In genomic region chr7:140342732-140343514, GRCh38 we compare ENCODE assay signal across 8 cellular contexts. TPM values are rescaled to one million over a fixed set of nuclear protein-coding genes. Genes with fewer than 3 reads are reported as not detected.
DNase-seq lines count a peak whose midpoint lies in the region; ATAC-seq and TF ChIP-seq lines count a peak whose summit lies in the region.

No MANE protein-coding gene starts in this region.

- ATAC-seq in PC-3 = peak; percentile 73
- no peak for ATAC-seq in HG03571 (IDR thresholded peaks at IDR 0.05; ENCODE audit: unreplicated experiment)

- no peak overlapping the region for H3K27ac ChIP-seq in PC-3 (ENCODE audit: low read length)

- no peak overlapping the region for H3K4me2 ChIP-seq in PC-3 (ENCODE audit: low read length)

- H3K9me3 ChIP-seq in PC-3 (ENCODE audit: low read length) = no peaks in the 10 kb centered on the region

- no peaks in the 10 kb centered on the region for H3K27me3 ChIP-seq in PC-3 (ENCODE audit: low read length)

- intact Hi-C loops in PC-3 (cut with micrococcal nuclease) = no loop called here

- POLR2A ChIA-PET in AG04449 (lab: Yijun Ruan, JAX) = interaction anchor here (0.6 kb wide), 1 partner anchor 12 kb away, joined by 3 read pairs; no protein-coding TSS in a partner anchor
- POLR2A ChIA-PET in PC-3 (lab: Charles Lee; ENCODE audit: unreplicated experiment) = no interaction called here

- peaks cover 10% of the 10 kb centered on the region for H3K4me1 Mint-ChIP-seq in neural crest cell

- H3K4me1 ChIP-seq in PC-3 (ENCODE audit: insufficient read depth, low read length) = no peaks in the 10 kb centered on the region

- no peaks in the 10 kb centered on the region for H3K27me3 Mint-ChIP-seq in neural crest cell (ENCODE audit: low read depth)

- H3K4me3 Mint-ChIP-seq in neural crest cell = no peak overlapping the region

- H3K4me3 ChIP-seq in AG04449 (ENCODE audit: low read depth, low read length) = no peak overlapping the region
- no peak overlapping the region for H3K4me3 ChIP-seq in PC-3 (ENCODE audit: low read length)
- H3K4me3 ChIP-seq in epithelial cell of proximal tubule (ENCODE audit: low read depth, low read length) = no peak overlapping the region

- no peak overlapping the region for H3K27ac Mint-ChIP-seq in neural crest cell (ENCODE audit: unreplicated experiment)

- no peaks in the 10 kb centered on the region for H3K79me2 ChIP-seq in PC-3 (ENCODE audit: low read length)

- H3F3A ChIP-seq in PC-3 (ENCODE audit: low read length, unreplicated experiment) = no peaks in the 10 kb centered on the region

- no peaks in the 10 kb centered on the region for H3K9me2 ChIP-seq in PC-3 (replicated peaks; ENCODE audit: low read length)

- H4K20me1 ChIP-seq in PC-3 (ENCODE audit: low read length) = no peaks in the 10 kb centered on the region

- BruUV-seq in PC-3 (replicated peaks; lab: Mats Ljungman, UMichigan) = no TSS peak

- H3K36me3 ChIP-seq in PC-3 (ENCODE audit: low read depth, low read length) = peaks cover 9% of the 10 kb centered on the region

- DNase-seq in AG04449 (ENCODE audit: low read depth, low spot score) = no peak
- DNase-seq in GM13977 (ENCODE audit: low spot score) = no peak
- peak; percentile 31 for DNase-seq in PC-3
- no peak for DNase-seq in epithelial cell of proximal tubule (ENCODE audit: low read depth)
- DNase-seq in neural crest cell (ENCODE audit: low read depth, low spot score) = no peak
- no peak for DNase-seq in ecto neural progenitor cell (ENCODE audit: low spot score)
- no peak for DNase-seq in cerebellar nuclear complex (lab: John Stamatoyannopoulos, UW)

- TF ChIP-seq CTCF in AG04449 (IDR thresholded peaks at IDR 0.05; ENCODE audit: insufficient read depth, low read length, missing control alignments) (peak; percentile 40), GM13977 (IDR thresholded peaks at IDR 0.05; ENCODE audit: extremely low read depth, insufficient read depth, missing control alignments) (peak; percentile 34), PC-3 (conservative IDR thresholded peaks at IDR 0.05; ENCODE audit: low read depth, low read length) (peak; percentile 60), epithelial cell of proximal tubule (conservative IDR thresholded peaks at IDR 0.05; ENCODE audit: low read depth, low read length) (peak; percentile 60), neural crest cell (conservative IDR thresholded peaks at IDR 0.05) (peak; percentile 56)

- no peak overlapping the region for H3K9ac ChIP-seq in PC-3 (ENCODE audit: low read length)

- peaks cover 37% of the 10 kb centered on the region for H3K36me3 Mint-ChIP-seq in neural crest cell (ENCODE audit: low read depth)

- in situ Hi-C loops in GM13977 (cut with MboI; ENCODE audit: low pct_unique_long_range_greater_than_20kb, low sequenced_read_pairs, unreplicated experiment) = no loop called here

- H2AFZ ChIP-seq in PC-3 (ENCODE audit: low read length) = no peak overlapping the region

- CTCF ChIA-PET in AG04449 (lab: Yijun Ruan, JAX) = interaction anchor here (0.7 to 1.8 kb wide), 10 partner anchors 12 to 337 kb away, joined by 3 to 5 read pairs (median 4); partner anchors contain the start of gene KDM7A
- CTCF ChIA-PET in PC-3 (lab: Charles Lee) = no interaction called here

- no peaks in the 10 kb centered on the region for H3K9me3 Mint-ChIP-seq in neural crest cell

RNA-seq across cellular contexts. Expression of gene SLC37A3, which starts 55.4 kb away (rescaled TPM):
- 21.8 and 22.1 TPM in 2 replicates for total RNA-seq in PC-3 (2014; rRNA removed)
- total RNA-seq in epithelial cell of proximal tubule = 26.0 and 37.0 TPM in 2 replicates
- total RNA-seq in neural crest cell = 48.2 and 50.8 TPM in 2 replicates
